Comparison of ENCODE assay signal across 24 cellular contexts in genomic region chr3:13006216-13006990, GRCh38.
DNase-seq lines count a peak whose midpoint lies in the region; ATAC-seq lines count a peak whose summit lies in the region.
"Had no signal": no experiment of that assay in that cellular context is flagged by ENCODE, and none has a peak within 500 bp of the region (broad histone marks: within the 10 kb centered on the region; RNA-seq: fewer than 3 reads in every experiment).

No MANE protein-coding gene starts in this region.

- no peak overlapping the region for H3K4me3 Mint-ChIP-seq in activated T-cell treated with anti-CD3 and anti-CD28 coated beads, Interleukin-2, amount 50 U/mL, for 24 hours
- peak overlapping the region in 1 of 2 donors; percentile 6 for H3K4me3 Mint-ChIP-seq in activated T-cell treated with anti-CD3 and anti-CD28 coated beads, Interleukin-2, amount 50 U/mL, for 72 hours
- H3K4me3 Mint-ChIP-seq in dendritic cell treated with granulocyte-macrophage colony-stimulating factor and Interleukin-4, amounts not matched to agents 40 ng/mL and 50 ng/mL, for 4 days, result no peak overlapping the region
- H3K4me3 Mint-ChIP-seq: activated CD4-positive, alpha-beta T cell treated with anti-CD3 and anti-CD28 coated beads for 36 hours; activated naive CD8-positive, alpha-beta T cell treated with anti-CD3 and anti-CD28 coated beads, Interleukin-2, amount 10 ng/mL, durations not matched to agents 7 days and 5 days; nephron had no signal

- no peaks in the 10 kb centered on the region for H3K27me3 ChIP-seq in NT2/D1 (ENCODE audit: insufficient read depth, insufficient read length)
- H3K27me3 ChIP-seq: body of pancreas, hepatocyte, suprapubic skin had no signal

- H3K27ac Mint-ChIP-seq in activated T-cell treated with anti-CD3 and anti-CD28 coated beads, Interleukin-2, amount 50 U/mL, for 24 hours, result peak overlapping the region; percentile 68
- no peak overlapping the region for H3K27ac Mint-ChIP-seq in activated T-cell treated with anti-CD3 and anti-CD28 coated beads, Interleukin-2, amount 50 U/mL, for 72 hours
- peak overlapping the region; percentile 96 for H3K27ac Mint-ChIP-seq in dendritic cell treated with granulocyte-macrophage colony-stimulating factor and Interleukin-4, amounts not matched to agents 40 ng/mL and 50 ng/mL, for 4 days
- H3K27ac Mint-ChIP-seq: activated naive CD8-positive, alpha-beta T cell treated with anti-CD3 and anti-CD28 coated beads, Interleukin-2, amount 10 ng/mL, durations not matched to agents 7 days and 5 days; nephron had no signal

- H3K36me3 ChIP-seq in NT2/D1 (ENCODE audit: insufficient read depth, insufficient read length, low read length), result peaks cover 5% of the 10 kb centered on the region
- H3K36me3 ChIP-seq: suprapubic skin had no signal

- no peaks in the 10 kb centered on the region for H3K9me3 Mint-ChIP-seq in activated T-cell treated with anti-CD3 and anti-CD28 coated beads, Interleukin-2, amount 50 U/mL, for 24 hours
- no peaks in the 10 kb centered on the region for H3K9me3 Mint-ChIP-seq in activated T-cell treated with anti-CD3 and anti-CD28 coated beads, Interleukin-2, amount 50 U/mL, for 72 hours
- no peaks in the 10 kb centered on the region for H3K9me3 Mint-ChIP-seq in dendritic cell treated with granulocyte-macrophage colony-stimulating factor and Interleukin-4, amounts not matched to agents 40 ng/mL and 50 ng/mL, for 4 days
- H3K9me3 Mint-ChIP-seq: activated naive CD8-positive, alpha-beta T cell treated with anti-CD3 and anti-CD28 coated beads, Interleukin-2, amount 10 ng/mL, durations not matched to agents 7 days and 5 days; nephron had no signal

- peak overlapping the region; percentile 12 for H3K9ac ChIP-seq in NT2/D1 (ENCODE audit: insufficient read length, low read depth)

- H3K4me1 ChIP-seq in NT2/D1 (ENCODE audit: insufficient read depth, insufficient read length), result peaks cover 28% of the 10 kb centered on the region
- H3K4me1 ChIP-seq: A549, body of pancreas had no signal

- no peaks in the 10 kb centered on the region for H3K9me3 ChIP-seq in NT2/D1 (ENCODE audit: insufficient read depth, low read length)
- H3K9me3 ChIP-seq: A549, body of pancreas, psoas muscle, suprapubic skin had no signal

- peaks cover 17% of the 10 kb centered on the region for H3K36me3 Mint-ChIP-seq in activated T-cell treated with anti-CD3 and anti-CD28 coated beads, Interleukin-2, amount 50 U/mL, for 24 hours (ENCODE audit: low read depth)
- peaks cover 1 to 3% of the 10 kb centered on the region in 2 donors for H3K36me3 Mint-ChIP-seq in activated T-cell treated with anti-CD3 and anti-CD28 coated beads, Interleukin-2, amount 50 U/mL, for 72 hours (ENCODE audit: insufficient read depth in 2 of 2)
- H3K36me3 Mint-ChIP-seq in dendritic cell treated with granulocyte-macrophage colony-stimulating factor and Interleukin-4, amounts not matched to agents 40 ng/mL and 50 ng/mL, for 4 days (ENCODE audit: low read depth), result peaks cover 66% of the 10 kb centered on the region

- peaks cover 96% of the 10 kb centered on the region for H3K4me1 Mint-ChIP-seq in activated T-cell treated with anti-CD3 and anti-CD28 coated beads, Interleukin-2, amount 50 U/mL, for 24 hours (ENCODE audit: low read depth)
- peaks cover 86% of the 10 kb centered on the region for H3K4me1 Mint-ChIP-seq in activated T-cell treated with anti-CD3 and anti-CD28 coated beads, Interleukin-2, amount 50 U/mL, for 72 hours (ENCODE audit: low read depth)
- peaks cover 100% of the 10 kb centered on the region for H3K4me1 Mint-ChIP-seq in dendritic cell treated with granulocyte-macrophage colony-stimulating factor and Interleukin-4, amounts not matched to agents 40 ng/mL and 50 ng/mL, for 4 days (ENCODE audit: low read depth)

- DNase-seq in activated T-cell treated with anti-CD3 and anti-CD28 coated beads, Interleukin-2, amount 50 U/mL, for 24 hours, result no peak
- DNase-seq in activated T-cell treated with anti-CD3 and anti-CD28 coated beads, Interleukin-2, amount 50 U/mL, for 72 hours, result no peak
- DNase-seq in NT2/D1 (ENCODE audit: low read depth, low spot score) (no peak), posterior vena cava (ENCODE audit: low spot score) (peak; percentile 79), left colon (no peak), AG08396 (ENCODE audit: low spot score) (no peak)
- DNase-seq: activated CD4-positive, alpha-beta T cell treated with anti-CD3 and anti-CD28 coated beads for 36 hours; activated naive CD8-positive, alpha-beta T cell treated with anti-CD3 and anti-CD28 coated beads, Interleukin-2, amount 10 ng/mL, durations not matched to agents 7 days and 5 days; activated T-cell treated with anti-CD3 and anti-CD28 coated beads for 4 hours; body of pancreas; DMS79; islet precursor cell; NCI-H1417 treated with DMSO at 0.1 percent for 48 hours; psoas muscle; small intestine had no signal

- no peak for ATAC-seq in activated T-cell treated with anti-CD3 and anti-CD28 coated beads, Interleukin-2, amount 50 U/mL, for 72 hours (replicated peaks in 1 of 2)
- ATAC-seq in left colon, result no peak
- ATAC-seq in GM21526 (IDR thresholded peaks at IDR 0.05; ENCODE audit: low FRiP score, unreplicated experiment), result no peak
- ATAC-seq: activated CD4-positive, alpha-beta T cell treated with anti-CD3 and anti-CD28 coated beads for 36 hours; body of pancreas; HCT116; Panc1; psoas muscle had no signal

- intact Hi-C loops in dendritic cell treated with granulocyte-macrophage colony-stimulating factor and Interleukin-4, amounts not matched to agents 40 ng/mL and 50 ng/mL, for 4 days (cut with micrococcal nuclease), result no loop called here
- intact Hi-C loops in posterior vena cava (cut with DNase I), result loop anchor here in 1 of 2 donors (5.0 kb wide), 1 partner anchor 1389 kb away; no protein-coding TSS in a partner anchor
- intact Hi-C loops in left colon (cut with DNase I, micrococcal nuclease), result no loop called here

- no peaks in the 10 kb centered on the region for H3K27me3 Mint-ChIP-seq in activated T-cell treated with anti-CD3 and anti-CD28 coated beads, Interleukin-2, amount 50 U/mL, for 24 hours
- no peaks in the 10 kb centered on the region for H3K27me3 Mint-ChIP-seq in activated T-cell treated with anti-CD3 and anti-CD28 coated beads, Interleukin-2, amount 50 U/mL, for 72 hours (ENCODE audit: low read depth)
- no peaks in the 10 kb centered on the region for H3K27me3 Mint-ChIP-seq in dendritic cell treated with granulocyte-macrophage colony-stimulating factor and Interleukin-4, amounts not matched to agents 40 ng/mL and 50 ng/mL, for 4 days
- H3K27me3 Mint-ChIP-seq: activated CD4-positive, alpha-beta T cell treated with anti-CD3 and anti-CD28 coated beads for 36 hours; activated naive CD8-positive, alpha-beta T cell treated with anti-CD3 and anti-CD28 coated beads, Interleukin-2, amount 10 ng/mL, durations not matched to agents 7 days and 5 days had no signal

- H3K4me3 ChIP-seq in NT2/D1 (ENCODE audit: insufficient read length, low read depth), result no peak overlapping the region
- H3K4me3 ChIP-seq: A549, body of pancreas, coronary artery, hepatocyte, psoas muscle, suprapubic skin had no signal
